Comparison of ENCODE assay signal across 1 cellular context in the genomic region with DNA sequence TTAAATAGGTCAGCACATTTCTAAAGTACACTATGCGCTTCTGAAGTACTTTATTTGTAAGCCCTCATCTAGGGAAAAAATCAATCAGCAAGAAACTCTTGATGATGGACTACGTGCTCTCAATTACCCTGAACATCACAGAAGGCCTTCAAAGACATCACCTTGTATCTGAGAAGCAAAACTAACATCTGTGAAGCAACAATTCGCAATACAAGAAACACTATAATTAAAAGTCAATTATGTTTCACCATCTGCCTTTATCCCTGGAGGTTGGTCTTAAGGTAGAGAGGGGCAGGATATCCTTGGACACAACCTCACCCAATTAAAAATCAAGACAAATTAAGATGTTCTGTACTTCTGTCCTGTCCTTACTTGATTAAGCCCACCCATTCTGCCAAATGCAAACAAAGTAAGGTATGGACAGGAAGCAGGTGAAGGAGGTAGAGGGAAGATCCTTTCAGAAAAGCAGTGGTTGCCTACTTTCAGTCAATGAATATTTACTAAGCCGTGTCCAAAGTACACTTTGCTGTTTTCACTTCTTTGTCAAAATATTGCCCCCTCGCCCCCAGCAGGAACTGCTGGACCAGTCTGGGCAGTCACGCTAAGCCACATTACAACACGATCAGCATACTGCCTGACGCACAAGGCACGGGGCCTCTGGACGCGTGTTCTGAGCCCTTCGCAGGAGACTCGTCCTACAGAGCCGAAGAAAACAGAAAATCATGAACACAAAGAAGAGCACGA.
TF ChIP-seq lines count a peak whose summit lies in the region.

No MANE protein-coding gene starts in this region.

TF ChIP-seq in K562, 482 proteins besides CTCF, POLR2A, EP300 and RAD21 (continued from another document and continues in another):
- TF ChIP-seq ZHX1 (conservative IDR thresholded peaks at IDR 0.05; ENCODE audit: low read length) (no peak), U2AF2 (optimal IDR thresholded peaks at IDR 0.05; ENCODE audit: low read depth, low read length) (no peak), EHMT2 (IDR thresholded peaks at IDR 0.05) (no peak), BRF1 (IDR thresholded peaks at IDR 0.05; ENCODE audit: borderline replicate concordance, extremely low read depth, insufficient read length) (no peak), ESRRB (CRISPR knock-in tag; IDR thresholded peaks at IDR 0.05; ENCODE audit: borderline replicate concordance) (no peak), ZFP36 (IDR thresholded peaks at IDR 0.05; ENCODE audit: low read depth, low read length, partially characterized antibody) (no peak), ZBTB2 (IDR thresholded peaks at IDR 0.05) (no peak), ATF6 (CRISPR knock-in tag; IDR thresholded peaks at IDR 0.05) (no peak; the same call in 1 of the 2 replicates), CEBPG (CRISPR knock-in tag; IDR thresholded peaks at IDR 0.05) (peak; percentile 24; the same call in 1 of the 2 replicates), CEBPG (tag; conservative IDR thresholded peaks at IDR 0.05 in 1 of 2, IDR thresholded peaks at IDR 0.05 in 1 of 2) (peak; percentile 45 to 62; a peak in 3 of 4 replicates), SAP30 (IDR thresholded peaks at IDR 0.05; ENCODE audit: borderline replicate concordance, insufficient read depth, low read depth, low read length, poor library complexity, severe bottlenecking) (peak; percentile 33), C11orf30 (IDR thresholded peaks at IDR 0.05; ENCODE audit: low read depth) (no peak), HDAC1 (IDR thresholded peaks at IDR 0.05) (peak in 1 of 2 experiments; percentile 26; a peak in 1 of 4 replicates), CBX3 (IDR thresholded peaks at IDR 0.05; ENCODE audit: borderline replicate concordance in 1 of 2, low read length in 2 of 2) (0 out of 3 replicates have a peak, but pooled peaks of 1 of the 2 experiments have one; percentile 32), ASH1L (IDR thresholded peaks at IDR 0.05; ENCODE audit: borderline replicate concordance, low read depth, partially characterized antibody) (peak; percentile 39), HLTF (IDR thresholded peaks at IDR 0.05) (no peak), E4F1 (CRISPR knock-in tag; IDR thresholded peaks at IDR 0.05; ENCODE audit: borderline replicate concordance) (0 out of 2 replicates have a peak, but pooled peaks have one; percentile 44)
- TF ChIP-seq, protein P1, sequence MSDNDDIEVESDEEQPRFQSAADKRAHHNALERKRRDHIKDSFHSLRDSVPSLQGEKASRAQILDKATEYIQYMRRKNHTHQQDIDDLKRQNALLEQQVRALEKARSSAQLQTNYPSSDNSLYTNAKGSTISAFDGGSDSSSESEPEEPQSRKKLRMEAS (CRISPR knock-in tag; IDR thresholded peaks at IDR 0.05): peak; percentile 87
- TF ChIP-seq, protein P2, sequence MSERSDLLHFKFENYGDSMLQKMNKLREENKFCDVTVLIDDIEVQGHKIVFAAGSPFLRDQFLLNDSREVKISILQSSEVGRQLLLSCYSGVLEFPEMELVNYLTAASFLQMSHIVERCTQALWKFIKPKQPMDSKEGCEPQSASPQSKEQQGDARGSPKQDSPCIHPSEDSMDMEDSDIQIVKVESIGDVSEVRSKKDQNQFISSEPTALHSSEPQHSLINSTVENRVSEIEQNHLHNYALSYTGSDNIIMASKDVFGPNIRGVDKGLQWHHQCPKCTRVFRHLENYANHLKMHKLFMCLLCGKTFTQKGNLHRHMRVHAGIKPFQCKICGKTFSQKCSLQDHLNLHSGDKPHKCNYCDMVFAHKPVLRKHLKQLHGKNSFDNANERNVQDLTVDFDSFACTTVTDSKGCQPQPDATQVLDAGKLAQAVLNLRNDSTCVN (CRISPR knock-in tag; IDR thresholded peaks at IDR 0.05): no peak
- TF ChIP-seq, protein P3, sequence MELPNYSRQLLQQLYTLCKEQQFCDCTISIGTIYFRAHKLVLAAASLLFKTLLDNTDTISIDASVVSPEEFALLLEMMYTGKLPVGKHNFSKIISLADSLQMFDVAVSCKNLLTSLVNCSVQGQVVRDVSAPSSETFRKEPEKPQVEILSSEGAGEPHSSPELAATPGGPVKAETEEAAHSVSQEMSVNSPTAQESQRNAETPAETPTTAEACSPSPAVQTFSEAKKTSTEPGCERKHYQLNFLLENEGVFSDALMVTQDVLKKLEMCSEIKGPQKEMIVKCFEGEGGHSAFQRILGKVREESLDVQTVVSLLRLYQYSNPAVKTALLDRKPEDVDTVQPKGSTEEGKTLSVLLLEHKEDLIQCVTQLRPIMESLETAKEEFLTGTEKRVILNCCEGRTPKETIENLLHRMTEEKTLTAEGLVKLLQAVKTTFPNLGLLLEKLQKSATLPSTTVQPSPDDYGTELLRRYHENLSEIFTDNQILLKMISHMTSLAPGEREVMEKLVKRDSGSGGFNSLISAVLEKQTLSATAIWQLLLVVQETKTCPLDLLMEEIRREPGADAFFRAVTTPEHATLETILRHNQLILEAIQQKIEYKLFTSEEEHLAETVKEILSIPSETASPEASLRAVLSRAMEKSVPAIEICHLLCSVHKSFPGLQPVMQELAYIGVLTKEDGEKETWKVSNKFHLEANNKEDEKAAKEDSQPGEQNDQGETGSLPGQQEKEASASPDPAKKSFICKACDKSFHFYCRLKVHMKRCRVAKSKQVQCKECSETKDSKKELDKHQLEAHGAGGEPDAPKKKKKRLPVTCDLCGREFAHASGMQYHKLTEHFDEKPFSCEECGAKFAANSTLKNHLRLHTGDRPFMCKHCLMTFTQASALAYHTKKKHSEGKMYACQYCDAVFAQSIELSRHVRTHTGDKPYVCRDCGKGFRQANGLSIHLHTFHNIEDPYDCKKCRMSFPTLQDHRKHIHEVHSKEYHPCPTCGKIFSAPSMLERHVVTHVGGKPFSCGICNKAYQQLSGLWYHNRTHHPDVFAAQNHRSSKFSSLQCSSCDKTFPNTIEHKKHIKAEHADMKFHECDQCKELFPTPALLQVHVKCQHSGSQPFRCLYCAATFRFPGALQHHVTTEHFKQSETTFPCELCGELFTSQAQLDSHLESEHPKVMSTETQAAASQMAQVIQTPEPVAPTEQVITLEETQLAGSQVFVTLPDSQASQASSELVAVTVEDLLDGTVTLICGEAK (IDR thresholded peaks at IDR 0.05): 0 out of 2 replicates have a peak, but pooled peaks have one; percentile 29
- TF ChIP-seq, protein P3 (CRISPR knock-in tag; IDR thresholded peaks at IDR 0.05): no peak
- TF ChIP-seq, protein P4, sequence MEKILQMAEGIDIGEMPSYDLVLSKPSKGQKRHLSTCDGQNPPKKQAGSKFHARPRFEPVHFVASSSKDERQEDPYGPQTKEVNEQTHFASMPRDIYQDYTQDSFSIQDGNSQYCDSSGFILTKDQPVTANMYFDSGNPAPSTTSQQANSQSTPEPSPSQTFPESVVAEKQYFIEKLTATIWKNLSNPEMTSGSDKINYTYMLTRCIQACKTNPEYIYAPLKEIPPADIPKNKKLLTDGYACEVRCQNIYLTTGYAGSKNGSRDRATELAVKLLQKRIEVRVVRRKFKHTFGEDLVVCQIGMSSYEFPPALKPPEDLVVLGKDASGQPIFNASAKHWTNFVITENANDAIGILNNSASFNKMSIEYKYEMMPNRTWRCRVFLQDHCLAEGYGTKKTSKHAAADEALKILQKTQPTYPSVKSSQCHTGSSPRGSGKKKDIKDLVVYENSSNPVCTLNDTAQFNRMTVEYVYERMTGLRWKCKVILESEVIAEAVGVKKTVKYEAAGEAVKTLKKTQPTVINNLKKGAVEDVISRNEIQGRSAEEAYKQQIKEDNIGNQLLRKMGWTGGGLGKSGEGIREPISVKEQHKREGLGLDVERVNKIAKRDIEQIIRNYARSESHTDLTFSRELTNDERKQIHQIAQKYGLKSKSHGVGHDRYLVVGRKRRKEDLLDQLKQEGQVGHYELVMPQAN (IDR thresholded peaks at IDR 0.05; ENCODE audit: borderline replicate concordance): peak; percentile 56; the same call in 1 of the 2 replicates
